In the genomic region with DNA sequence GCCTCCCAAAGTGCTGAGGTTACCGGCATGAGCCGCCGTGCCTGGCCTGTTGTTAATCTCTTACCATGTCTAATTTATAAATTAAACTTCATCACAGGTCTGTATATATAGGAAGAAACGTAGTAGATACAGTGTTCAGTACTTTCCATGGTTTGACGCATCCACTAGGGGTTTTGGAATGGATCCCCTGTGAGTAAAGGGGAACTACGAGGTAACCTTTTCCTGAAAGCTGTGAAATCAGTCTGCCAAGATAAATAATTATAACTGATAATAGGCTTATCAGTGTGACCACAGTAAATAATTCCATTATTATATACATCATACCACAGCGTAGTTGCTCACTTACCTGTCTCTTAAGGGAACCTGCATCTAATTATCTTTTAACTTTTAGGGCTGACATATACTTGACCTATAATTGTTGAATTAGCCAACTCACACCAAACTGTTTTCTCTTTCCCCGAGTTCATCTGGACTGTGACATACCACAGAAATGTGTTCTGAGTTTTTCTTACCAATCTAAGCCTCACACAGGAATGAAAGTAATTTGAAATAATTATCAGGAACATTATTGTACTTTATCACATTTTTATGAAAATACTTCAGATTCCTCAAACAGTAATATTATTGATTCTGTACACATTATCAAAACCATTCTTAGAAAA, we compare ENCODE assay signal across 15 cellular contexts. TPM values are rescaled to one million over a fixed set of nuclear protein-coding genes. Genes with fewer than 3 reads are reported as not detected.
DNase-seq lines count a peak whose midpoint lies in the region; ATAC-seq and TF ChIP-seq lines count a peak whose summit lies in the region.
"Had no signal": no experiment of that assay in that cellular context is flagged by ENCODE, and none has a peak within 500 bp of the region (broad histone marks: within the 10 kb centered on the region; RNA-seq: fewer than 3 reads in every experiment).

No MANE protein-coding gene starts in this region.

- H3K9me3 ChIP-seq in HEK293 (ENCODE audit: control insufficient read depth, insufficient read depth, low read depth, low read length) (no peaks in the 10 kb centered on the region), T-helper 17 cell (ENCODE audit: control insufficient read depth, low read length, poor library complexity, severe bottlenecking) (no peaks in the 10 kb centered on the region)
- no peaks in the 10 kb centered on the region for H3K9me3 ChIP-seq in naive thymus-derived CD4-positive, alpha-beta T cell (ENCODE audit: control insufficient read depth in 2 of 3, low read length in 3 of 3)

- no peak overlapping the region for H3K27ac Mint-ChIP-seq in osteocyte (ENCODE audit: unreplicated experiment)
- H3K27ac Mint-ChIP-seq in naive thymus-derived CD4-positive, alpha-beta T cell: no peak overlapping the region
- no peak overlapping the region for H3K27ac Mint-ChIP-seq in T-helper 17 cell
- H3K27ac Mint-ChIP-seq in stimulated activated memory B cell treated with anti-CD40 and anti-IgM and Interleukin-4, amounts not matched to agents 10 μg/mL and 1 μg/mL and 100 μg/mL, for 72 hours: no peak overlapping the region
- H3K27ac Mint-ChIP-seq: CD8-positive, alpha-beta T cell had no signal

- POLR2A ChIA-PET in HEK293 (lab: Yijun Ruan, JAX): no interaction called here
- POLR2A ChIA-PET in naive thymus-derived CD4-positive, alpha-beta T cell (lab: Charles Lee): no interaction called here

- no peak overlapping the region for H3K27ac ChIP-seq in HEK293 (ENCODE audit: extremely low read depth, low read depth, low read length)
- H3K27ac ChIP-seq in naive thymus-derived CD4-positive, alpha-beta T cell (ENCODE audit: low read depth, low read length): no peak overlapping the region
- H3K27ac ChIP-seq: GM23248 had no signal

- intact Hi-C loops in naive thymus-derived CD4-positive, alpha-beta T cell (cut with micrococcal nuclease): no loop called here

- no peak for ATAC-seq in naive thymus-derived CD4-positive, alpha-beta T cell
- ATAC-seq in GM18517 (IDR thresholded peaks at IDR 0.05; ENCODE audit: unreplicated experiment) (no peak), T-helper 17 cell (no peak)
- ATAC-seq in stimulated activated memory B cell treated with anti-CD40 and anti-IgM and Interleukin-4, amounts not matched to agents 10 μg/mL and 1 μg/mL and 100 μg/mL, for 72 hours: no peak
- ATAC-seq: CD8-positive, alpha-beta T cell; HCT116 had no signal

- no peak overlapping the region for H3K4me3 Mint-ChIP-seq in osteocyte (ENCODE audit: unreplicated experiment)
- H3K4me3 Mint-ChIP-seq in naive thymus-derived CD4-positive, alpha-beta T cell: no peak overlapping the region
- H3K4me3 Mint-ChIP-seq in T-helper 17 cell: no peak overlapping the region
- no peak overlapping the region for H3K4me3 Mint-ChIP-seq in stimulated activated memory B cell treated with anti-CD40 and anti-IgM and Interleukin-4, amounts not matched to agents 10 μg/mL and 1 μg/mL and 100 μg/mL, for 72 hours
- H3K4me3 Mint-ChIP-seq: CD14-positive monocyte; CD8-positive, alpha-beta T cell had no signal

- no peaks in the 10 kb centered on the region; a peak in 1 of 3 replicates for H3K36me3 ChIP-seq in HEK293 (ENCODE audit: control insufficient read depth in 2 of 2, insufficient read depth in 1 of 2, low read length in 2 of 2)
- no peaks in the 10 kb centered on the region for H3K36me3 ChIP-seq in naive thymus-derived CD4-positive, alpha-beta T cell (ENCODE audit: control insufficient read depth in 2 of 3, insufficient read depth in 3 of 3, low read length in 3 of 3)

- H3K4me1 ChIP-seq in HEK293 (ENCODE audit: control insufficient read depth, insufficient read depth, low read length): peaks cover 13% of the 10 kb centered on the region; the same call in 1 of the 2 replicates
- H3K4me1 ChIP-seq in naive thymus-derived CD4-positive, alpha-beta T cell (ENCODE audit: control insufficient read depth in 2 of 2, insufficient read depth in 2 of 2, low read length in 2 of 2): no peaks in the 10 kb centered on the region

- H3K27me3 Mint-ChIP-seq in osteocyte (ENCODE audit: unreplicated experiment) (no peaks in the 10 kb centered on the region), T-helper 17 cell (no peaks in the 10 kb centered on the region)
- peaks cover 0 to 6% (median 0%) of the 10 kb centered on the region in 5 donors for H3K27me3 Mint-ChIP-seq in naive thymus-derived CD4-positive, alpha-beta T cell
- H3K27me3 Mint-ChIP-seq in stimulated activated memory B cell treated with anti-CD40 and anti-IgM and Interleukin-4, amounts not matched to agents 10 μg/mL and 1 μg/mL and 100 μg/mL, for 72 hours: no peaks in the 10 kb centered on the region

- H3K36me3 Mint-ChIP-seq in osteocyte (ENCODE audit: unreplicated experiment): peaks cover 49% of the 10 kb centered on the region
- H3K36me3 Mint-ChIP-seq in naive thymus-derived CD4-positive, alpha-beta T cell: no peaks in the 10 kb centered on the region
- H3K36me3 Mint-ChIP-seq in T-helper 17 cell (ENCODE audit: low read depth): no peaks in the 10 kb centered on the region
- no peaks in the 10 kb centered on the region for H3K36me3 Mint-ChIP-seq in stimulated activated memory B cell treated with anti-CD40 and anti-IgM and Interleukin-4, amounts not matched to agents 10 μg/mL and 1 μg/mL and 100 μg/mL, for 72 hours
- H3K36me3 Mint-ChIP-seq: CD8-positive, alpha-beta T cell had no signal

- TF ChIP-seq CTCF in HEK293 (tag by site-specific recombination; IDR thresholded peaks at IDR 0.05) (no peak), fibroblast of the aortic adventitia (IDR thresholded peaks at IDR 0.05; ENCODE audit: insufficient read depth, low read length) (no peak), osteocyte (IDR thresholded peaks at IDR 0.05) (no peak)

- peaks cover 36% of the 10 kb centered on the region for H3K4me1 Mint-ChIP-seq in osteocyte (ENCODE audit: unreplicated experiment)
- peaks cover 5 to 9% (median 7%) of the 10 kb centered on the region in 7 donors for H3K4me1 Mint-ChIP-seq in naive thymus-derived CD4-positive, alpha-beta T cell
- peaks cover 10% of the 10 kb centered on the region for H3K4me1 Mint-ChIP-seq in T-helper 17 cell
- no peaks in the 10 kb centered on the region for H3K4me1 Mint-ChIP-seq in stimulated activated memory B cell treated with anti-CD40 and anti-IgM and Interleukin-4, amounts not matched to agents 10 μg/mL and 1 μg/mL and 100 μg/mL, for 72 hours

- DNase-seq in astrocyte of the hippocampus (ENCODE audit: low read depth, low spot score): peak; percentile 55
- DNase-seq in fibroblast of the aortic adventitia (ENCODE audit: low read depth): peak; percentile 17
- DNase-seq in osteocyte (ENCODE audit: extremely low spot score, unreplicated experiment): peak; percentile 53
- no peak for DNase-seq in naive thymus-derived CD4-positive, alpha-beta T cell
- DNase-seq in T-helper 17 cell: no peak
- DNase-seq: CD8-positive, alpha-beta T cell; COR-L47; DMS153; DND-41; GM23248 had no signal

- H3K27me3 ChIP-seq in naive thymus-derived CD4-positive, alpha-beta T cell (ENCODE audit: control insufficient read depth in 2 of 2, insufficient read depth in 2 of 2, low read length in 2 of 2): no peaks in the 10 kb centered on the region

- no peak overlapping the region for H3K4me3 ChIP-seq in HEK293 (ENCODE audit: low read depth, low read length)
- H3K4me3 ChIP-seq in fibroblast of the aortic adventitia (ENCODE audit: low read depth, low read length): no peak overlapping the region
- H3K4me3 ChIP-seq in naive thymus-derived CD4-positive, alpha-beta T cell (ENCODE audit: low read length): no peak overlapping the region
- H3K4me3 ChIP-seq: GM23248 had no signal

- H3K9me3 Mint-ChIP-seq in osteocyte (ENCODE audit: unreplicated experiment): no peaks in the 10 kb centered on the region
- H3K9me3 Mint-ChIP-seq in naive thymus-derived CD4-positive, alpha-beta T cell: peaks cover 0 to 1% (median 0%) of the 10 kb centered on the region in 11 donors
- H3K9me3 Mint-ChIP-seq in stimulated activated memory B cell treated with anti-CD40 and anti-IgM and Interleukin-4, amounts not matched to agents 10 μg/mL and 1 μg/mL and 100 μg/mL, for 72 hours: no peaks in the 10 kb centered on the region
- H3K9me3 Mint-ChIP-seq: CD14-positive monocyte; CD8-positive, alpha-beta T cell had no signal

- CTCF ChIA-PET in HEK293 (lab: Yijun Ruan, JAX): no interaction called here
- CTCF ChIA-PET in naive thymus-derived CD4-positive, alpha-beta T cell (lab: Charles Lee): no interaction called here

TF ChIP-seq in HEK293, 187 proteins besides CTCF, POLR2A, EP300 and RAD21:
- TF ChIP-seq, protein P1, sequence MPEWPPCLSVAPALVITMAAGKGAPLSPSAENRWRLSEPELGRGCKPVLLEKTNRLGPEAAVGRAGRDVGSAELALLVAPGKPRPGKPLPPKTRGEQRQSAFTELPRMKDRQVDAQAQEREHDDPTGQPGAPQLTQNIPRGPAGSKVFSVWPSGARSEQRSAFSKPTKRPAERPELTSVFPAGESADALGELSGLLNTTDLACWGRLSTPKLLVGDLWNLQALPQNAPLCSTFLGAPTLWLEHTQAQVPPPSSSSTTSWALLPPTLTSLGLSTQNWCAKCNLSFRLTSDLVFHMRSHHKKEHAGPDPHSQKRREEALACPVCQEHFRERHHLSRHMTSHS (tag by site-specific recombination; IDR thresholded peaks at IDR 0.05): no peak
- TF ChIP-seq ZNF654 (tag by site-specific recombination; IDR thresholded peaks at IDR 0.05; ENCODE audit: low read depth): no peak
- TF ChIP-seq FEZF1 (tag by site-specific recombination; IDR thresholded peaks at IDR 0.05): peak; percentile 32; the same call in 1 of the 2 replicates
- no peak for TF ChIP-seq ZNF37A (tag by site-specific recombination; IDR thresholded peaks at IDR 0.05)
- TF ChIP-seq ZNF433 (tag by site-specific recombination; IDR thresholded peaks at IDR 0.05; ENCODE audit: low read depth): no peak
- no peak for TF ChIP-seq ZXDB (tag by site-specific recombination; IDR thresholded peaks at IDR 0.05)
- TF ChIP-seq HOXA7 (CRISPR knock-in tag; IDR thresholded peaks at IDR 0.05; ENCODE audit: borderline replicate concordance): no peak

RNA-seq across cellular contexts. Expression of a gene that starts 42.9 kb away (rescaled TPM):
- total RNA-seq in fibroblast of the aortic adventitia (ENCODE audit: low replicate concordance) (30.9 and 119 TPM in 2 replicates), osteocyte (294 and 304 TPM in 2 replicates), T-helper 17 cell (1 to 10 TPM; 1.7 to 3.2 TPM)
- 10 to 100 TPM in 1 of 5 experiments, 1 to 10 TPM in 3, under 1 TPM in 1; 0.82 to 44.8 (median 3.4) TPM for total RNA-seq in naive thymus-derived CD4-positive, alpha-beta T cell
- under 1 TPM; 0.20 to 0.48 TPM for polyA plus RNA-seq in naive thymus-derived CD4-positive, alpha-beta T cell

Comparison
In these comparisons a context has a peak if more than half of its experiments do, and no peak if none do; other contexts are left out.
1. DNase-seq: peak in astrocyte of the hippocampus (single experiment), fibroblast of the aortic adventitia (single experiment) and osteocyte (single experiment); none in naive thymus-derived CD4-positive, alpha-beta T cell (0 of 9) and T-helper 17 cell (0 of 3).